23 cellular contexts compared by ENCODE assay signal in the genomic region with DNA sequence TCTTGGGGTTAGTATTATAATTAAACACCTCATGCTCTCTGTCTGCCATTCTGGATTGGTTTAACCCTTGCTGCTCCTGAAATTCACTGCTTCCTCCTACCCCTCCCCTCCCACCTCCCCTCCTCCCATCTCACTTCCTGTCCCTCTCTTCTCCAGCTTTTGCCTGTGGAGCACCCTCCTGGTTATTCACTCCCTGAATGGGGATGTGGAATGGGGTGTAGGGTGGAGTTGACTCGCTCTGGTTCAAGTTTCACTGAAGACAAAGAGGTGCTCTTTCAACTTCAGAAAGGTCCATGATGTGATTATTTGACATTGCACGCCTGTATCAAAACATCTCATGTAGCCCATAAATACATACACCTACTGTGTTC.
"Had no signal": no experiment of that assay in that cellular context is flagged by ENCODE, and none has a peak within 500 bp of the region (broad histone marks: within the 10 kb centered on the region; RNA-seq: fewer than 3 reads in every experiment).

No MANE protein-coding gene starts in this region.

- H3K4me3 ChIP-seq: lung, mucosa of descending colon, neural progenitor cell, psoas muscle, sigmoid colon, stomach, thyroid gland, upper lobe of left lung had no signal

- H3K36me3 Mint-ChIP-seq: naive B cell had no signal

- H3K4me3 Mint-ChIP-seq: effector memory CD8-positive, alpha-beta T cell; mesothelial cell of epicardium; naive B cell; stimulated activated effector memory CD8-positive, alpha-beta T cell treated with anti-CD3 and anti-CD28 coated beads, Interleukin-12 subunit alpha, Interleukin-12 subunit beta, amount 100 ng/mL, for 72 hours had no signal

- H3K9me3 ChIP-seq: mucosa of descending colon, psoas muscle, sigmoid colon, stomach, thyroid gland, upper lobe of left lung had no signal

- H3K4me2 ChIP-seq: neural progenitor cell had no signal

- H3K36me3 ChIP-seq: neural progenitor cell had no signal

- ATAC-seq: effector memory CD8-positive, alpha-beta T cell; left lobe of liver; mucosa of descending colon; psoas muscle; right cardiac atrium; stimulated activated effector memory CD8-positive, alpha-beta T cell treated with anti-CD3 and anti-CD28 coated beads, Interleukin-12 subunit alpha, Interleukin-12 subunit beta, amount 100 ng/mL, for 72 hours had no signal

- DNase-seq: cerebellar nuclear complex; cortex of kidney; effector memory CD8-positive, alpha-beta T cell; hypothalamus; kidney; mesenchymal stem cell; mucosa of descending colon; naive B cell; nucleus accumbens; psoas muscle; sigmoid colon; stimulated activated CD4-positive, alpha-beta T cell treated with anti-CD3 and anti-CD28 coated beads, Interleukin-2, amount 100 ng/mL, for 24 hours; stimulated activated CD4-positive, alpha-beta T cell treated with anti-CD3 and anti-CD28 coated beads, Interleukin-4, amount 100 ng/mL, for 24 hours; stimulated activated naive CD4-positive, alpha-beta T cell treated with Interleukin-2 at 50 U/mL for 16 hours; stomach; thyroid gland had no signal

- H2AFZ ChIP-seq: neural progenitor cell had no signal

- H3K27ac Mint-ChIP-seq: mesothelial cell of epicardium; naive B cell; stimulated activated effector memory CD8-positive, alpha-beta T cell treated with anti-CD3 and anti-CD28 coated beads, Interleukin-12 subunit alpha, Interleukin-12 subunit beta, amount 100 ng/mL, for 72 hours had no signal

- H3K27ac ChIP-seq: neural progenitor cell, psoas muscle, sigmoid colon, stomach, thyroid gland, upper lobe of left lung had no signal

- H3K27me3 Mint-ChIP-seq: naive B cell had no signal

- H3K9me3 Mint-ChIP-seq: effector memory CD8-positive, alpha-beta T cell; mesothelial cell of epicardium; naive B cell; neural progenitor cell; stimulated activated effector memory CD8-positive, alpha-beta T cell treated with anti-CD3 and anti-CD28 coated beads, Interleukin-12 subunit alpha, Interleukin-12 subunit beta, amount 100 ng/mL, for 72 hours had no signal

- H3K9ac ChIP-seq: neural progenitor cell had no signal

- H3K27me3 ChIP-seq: sigmoid colon, stomach, thyroid gland, upper lobe of left lung had no signal
